34 cellular contexts compared by ENCODE assay signal in genomic region chr7:123099712-123100111, GRCh38.
"Had no signal": no experiment of that assay in that cellular context is flagged by ENCODE, and none has a peak within 500 bp of the region (broad histone marks: within the 10 kb centered on the region; RNA-seq: fewer than 3 reads in every experiment).

No MANE protein-coding gene starts in this region.

- H3K27ac ChIP-seq: KMS-11 had no signal

- DNase-seq: Karpas-422, Kasumi-1, MG63, MM.1S, MV-4-11, NCI-H1048, NCI-H1092, NCI-H1092 treated with DMSO at 0.1 percent for 48 hours, NCI-H1105, NCI-H1105 treated with DMSO at 0.1 percent for 48 hours, NCI-H1417, NCI-H1417 treated with DMSO at 0.1 percent for 48 hours, NCI-H1436, NCI-H1436 treated with DMSO at 0.1 percent for 48 hours, NCI-H146, NCI-H1694, NCI-H1694 treated with DMSO at 0.1 percent for 48 hours, NCI-H187, NCI-H187 treated with DMSO at 0.1 percent for 48 hours, NCI-H1930, NCI-H2029, NCI-H2029 treated with DMSO at 0.1 percent for 48 hours, NCI-H2081, NCI-H2081 treated with DMSO at 0.1 percent for 48 hours, NCI-H2107, NCI-H2171, NCI-H2171 treated with DMSO at 0.1 percent for 48 hours, NCI-H2227 treated with DMSO at 0.1 percent for 48 hours, NCI-H226, NCI-H345, NCI-H446, NCI-H446 treated with DMSO at 0.1 percent for 48 hours, NCI-H510A had no signal

- H3K4me3 ChIP-seq: MG63 had no signal

- H3K27me3 ChIP-seq: MG63 had no signal

- H3K9ac ChIP-seq: KMS-11 had no signal

- H3K36me3 ChIP-seq: MG63 had no signal

- H3K4me2 ChIP-seq: KMS-11 had no signal
